ENCODE assay signal across 8 cellular contexts in genomic region chr1:93846929-93847810, GRCh38. TPM values are rescaled to one million over a fixed set of nuclear protein-coding genes. Genes with fewer than 3 reads are reported as not detected.
DNase-seq lines count a peak whose midpoint lies in the region; ATAC-seq and TF ChIP-seq lines count a peak whose summit lies in the region.

No MANE protein-coding gene starts in this region.

- peak overlapping the region; percentile 94 for H2AFZ ChIP-seq in neural progenitor cell (replicated peaks)

- H3K79me2 ChIP-seq in neural progenitor cell (ENCODE audit: low read depth) = no peaks in the 10 kb centered on the region

- H3K27me3 ChIP-seq in MG63 = no peaks in the 10 kb centered on the region
- H3K27me3 ChIP-seq in foreskin keratinocyte = no peaks in the 10 kb centered on the region
- no peaks in the 10 kb centered on the region for H3K27me3 ChIP-seq in neural progenitor cell
- H3K27me3 ChIP-seq in stomach smooth muscle (ENCODE audit: control insufficient read depth in 1 of 2, insufficient read depth in 2 of 2, low read length in 2 of 2) = no peaks in the 10 kb centered on the region

- peak overlapping the region; percentile 96 for H3K4me3 Mint-ChIP-seq in neural progenitor cell

- H3K9me3 ChIP-seq in MG63 (no peaks in the 10 kb centered on the region), neural progenitor cell (ENCODE audit: low read depth) (no peaks in the 10 kb centered on the region), stomach smooth muscle (ENCODE audit: control insufficient read depth in 2 of 2, low read length in 2 of 2) (no peaks in the 10 kb centered on the region)

- peaks cover 16% of the 10 kb centered on the region for H3K36me3 Mint-ChIP-seq in neural progenitor cell

- peak; percentile 71 for TF ChIP-seq POLR2A in Raji (IDR thresholded peaks at IDR 0.05; ENCODE audit: insufficient read depth, low read depth, low read length)

- H3K9ac ChIP-seq in neural progenitor cell (peak overlapping the region; percentile 30), stomach smooth muscle (ENCODE audit: low read length in 2 of 2) (peak overlapping the region; percentile 86 to 92)

- H4K20me1 ChIP-seq in neural progenitor cell (ENCODE audit: low read depth) = no peaks in the 10 kb centered on the region

- peaks cover 21% of the 10 kb centered on the region for H3F3A ChIP-seq in neural progenitor cell (ENCODE audit: low read depth)

- peak overlapping the region; percentile 83 for H3K4me3 ChIP-seq in MG63
- peak overlapping the region; percentile 93 for H3K4me3 ChIP-seq in neural progenitor cell
- peak overlapping the region; percentile 82 to 91 for H3K4me3 ChIP-seq in stomach smooth muscle (ENCODE audit: low read length in 2 of 2)

- peaks cover 26% of the 10 kb centered on the region for H3K27me3 Mint-ChIP-seq in neural progenitor cell (ENCODE audit: insufficient read depth, low read depth)

- H3K4me2 ChIP-seq in neural progenitor cell = peak overlapping the region; percentile 82

- peaks cover 21% of the 10 kb centered on the region for H3K9me3 Mint-ChIP-seq in neural progenitor cell

- H3K4me1 Mint-ChIP-seq in neural progenitor cell = peaks cover 21% of the 10 kb centered on the region

- peak; percentile 66 for ATAC-seq in foreskin keratinocyte

- peak overlapping the region; percentile 97 for H3K27ac Mint-ChIP-seq in neural progenitor cell

- TF ChIP-seq CTCF in foreskin keratinocyte (conservative IDR thresholded peaks at IDR 0.05) (no peak), neural progenitor cell (IDR thresholded peaks at IDR 0.05) (peak; percentile 27)

- H3K4me1 ChIP-seq in foreskin keratinocyte = no peaks in the 10 kb centered on the region
- H3K4me1 ChIP-seq in neural progenitor cell = no peaks in the 10 kb centered on the region
- H3K4me1 ChIP-seq in stomach smooth muscle (ENCODE audit: control insufficient read depth, insufficient read depth, low read length) = peaks cover 17% of the 10 kb centered on the region

- DNase-seq in G401 (ENCODE audit: low spot score) (peak; percentile 81), HCEC 1CT (peak; percentile 77), MG63 (peak; percentile 80), activated gamma-delta T cell treated with Interleukin-2 at 50 U/mL for 16 hours (peak; percentile 87), foreskin keratinocyte (peak; percentile 64 to 85), neural progenitor cell (ENCODE audit: low spot score) (peak; percentile 96)

- no peaks in the 10 kb centered on the region for H3K36me3 ChIP-seq in MG63
- H3K36me3 ChIP-seq in neural progenitor cell = no peaks in the 10 kb centered on the region
- peaks cover 0 to 2% of the 10 kb centered on the region in 2 donors for H3K36me3 ChIP-seq in stomach smooth muscle (ENCODE audit: control insufficient read depth in 2 of 2, insufficient read depth in 2 of 2, low read length in 2 of 2)

- H3K27ac ChIP-seq in foreskin keratinocyte = peak overlapping the region; percentile 52
- H3K27ac ChIP-seq in neural progenitor cell = peak overlapping the region; percentile 11
- peak overlapping the region; percentile 95 for H3K27ac ChIP-seq in stomach smooth muscle (ENCODE audit: low read length)

- in situ Hi-C loops in G401 (cut with HindIII; ENCODE audit: low sequenced_read_pairs) = no loop called here

RNA-seq across cellular contexts. Expression of gene DNTTIP2, which starts 31.8 kb away (rescaled TPM):
- 16.7 and 24.8 TPM in 2 replicates for total RNA-seq in G401 (2014; rRNA removed; shearing (Covaris generic))
- total RNA-seq in MG63 (2014; rRNA removed; shearing (Covaris generic); ENCODE audit: low replicate concordance) = 13.1 and 13.9 TPM in 2 replicates
- total RNA-seq in foreskin keratinocyte (67.4 and 74.0 TPM in 2 replicates), neural progenitor cell (ENCODE audit: low replicate concordance) (36.1 and 62.5 TPM in 2 replicates)
- 64.9 and 70.3 TPM in 2 replicates for polyA plus RNA-seq in foreskin keratinocyte

Comparison
In these comparisons a context has a peak if more than half of its experiments do, and no peak if none do; other contexts are left out.
1. Peak in every context shown above with its lines: DNase-seq, ATAC-seq, H3K4me3 ChIP-seq and H3K27ac ChIP-seq.
2. H3K27ac ChIP-seq: peak in every context shown above with its lines; median percentile 95 in stomach smooth muscle; 52 in foreskin keratinocyte; 11 in neural progenitor cell.